ENCODE assay signal across 8 cellular contexts in the genomic region with DNA sequence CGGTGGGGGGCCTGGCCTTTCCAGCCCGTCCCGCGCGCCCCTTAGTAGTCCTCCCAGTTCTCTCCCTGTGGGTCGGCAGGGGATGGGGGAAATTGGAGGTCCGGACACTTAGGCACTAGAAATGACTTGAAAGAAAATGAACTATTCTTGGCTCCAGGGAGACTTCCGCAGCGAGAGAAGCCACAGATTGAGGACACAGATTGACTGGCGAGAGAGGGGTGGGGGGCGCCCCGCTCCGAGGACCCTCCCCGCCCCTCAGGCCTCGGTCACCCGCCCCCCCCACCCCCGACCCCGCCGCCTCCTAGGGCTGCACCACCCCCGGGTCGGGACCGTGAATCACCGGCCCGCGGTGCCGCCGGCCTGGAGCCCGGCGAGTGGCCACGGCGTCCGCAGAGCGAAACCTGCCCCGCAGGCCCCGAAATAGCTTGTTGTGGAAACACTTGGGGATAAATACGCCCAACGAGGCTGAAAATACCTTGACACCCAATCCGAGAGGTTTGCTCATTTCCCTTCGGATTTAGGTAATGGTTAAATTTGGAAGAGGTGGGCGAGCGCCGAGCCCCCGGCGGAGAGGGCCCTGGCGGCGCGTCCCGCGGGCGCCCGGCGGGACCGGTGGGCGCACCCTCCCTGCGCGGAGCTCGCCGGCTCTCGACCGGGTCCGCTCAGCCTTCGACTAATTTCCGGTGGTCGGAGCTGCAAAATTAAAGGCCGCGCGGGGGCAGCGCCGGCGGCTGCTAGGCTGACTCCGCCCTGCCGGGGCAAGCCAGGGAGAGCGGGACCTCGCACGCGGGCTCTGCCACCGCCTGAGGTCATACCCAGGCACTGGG. TPM values are rescaled to one million over a fixed set of nuclear protein-coding genes. Genes with fewer than 3 reads are reported as not detected.
A peak's percentile ranks its signal among the peaks of the same experiment; 100 is the strongest.
DNase-seq lines count a peak whose midpoint lies in the region; ATAC-seq, FAIRE-seq and TF ChIP-seq lines count a peak whose summit lies in the region.

TSS of gene GFI1 (minus strand) at position 675 of the 827 bp plus-strand sequence. CDS start 3,438 bp downstream, outside the sequence.

- H3K36me3 ChIP-seq in SJSA1 = no peaks in the 10 kb centered on the region
- H3K36me3 ChIP-seq in keratinocyte (ENCODE audit: control insufficient read depth in 2 of 2, extremely low read depth in 1 of 2, insufficient read depth in 2 of 2, low read length in 2 of 2) = no peaks in the 10 kb centered on the region

- H3K4me2 ChIP-seq in keratinocyte (ENCODE audit: control insufficient read depth, extremely low read depth, insufficient read depth, low read depth, low read length) = peak within 1 kb of the TSS; percentile 77

- no peaks in the 10 kb centered on the region for H3K27me3 Mint-ChIP-seq in activated naive CD8-positive, alpha-beta T cell treated with anti-CD3 and anti-CD28 coated beads, Interleukin-2, amount 50 U/mL, for 24 hours

- H3K79me2 ChIP-seq in keratinocyte (ENCODE audit: control insufficient read depth, insufficient read depth, low read length) = no peaks in the 10 kb centered on the region

- peaks cover 29% of the 10 kb centered on the region for H3K36me3 Mint-ChIP-seq in activated naive CD8-positive, alpha-beta T cell treated with anti-CD3 and anti-CD28 coated beads, Interleukin-2, amount 50 U/mL, for 24 hours (ENCODE audit: low read depth)

- peaks cover 43% of the 10 kb centered on the region for H3K4me1 Mint-ChIP-seq in activated naive CD8-positive, alpha-beta T cell treated with anti-CD3 and anti-CD28 coated beads, Interleukin-2, amount 50 U/mL, for 24 hours

- H3K27me3 ChIP-seq in SJSA1 (replicated peaks) (peaks cover 70% of the 10 kb centered on the region), keratinocyte (ENCODE audit: control insufficient read depth, extremely low read depth, insufficient read depth, low read length) (peaks cover 75% of the 10 kb centered on the region)

- peak within 1 kb of the TSS; percentile 96 for H3K4me3 Mint-ChIP-seq in activated naive CD8-positive, alpha-beta T cell treated with anti-CD3 and anti-CD28 coated beads, Interleukin-2, amount 50 U/mL, for 24 hours

- no peak within 1 kb of the TSS for H3K27ac ChIP-seq in SJSA1
- H3K27ac ChIP-seq in keratinocyte (ENCODE audit: control insufficient read depth, insufficient read depth, low read length) = no peak within 1 kb of the TSS

- no peak within 1 kb of the TSS for H3K9ac ChIP-seq in keratinocyte (ENCODE audit: control insufficient read depth, extremely low read depth, insufficient read depth, low read length)

- dilution Hi-C loops in keratinocyte (cut with MboI; ENCODE audit: extremely low pct_ligation_motif_present, low sequenced_read_pairs) = no loop called here

- no peaks in the 10 kb centered on the region for H3K9me3 Mint-ChIP-seq in activated naive CD8-positive, alpha-beta T cell treated with anti-CD3 and anti-CD28 coated beads, Interleukin-2, amount 50 U/mL, for 24 hours

- H3K4me1 ChIP-seq in SJSA1 (replicated peaks) = peaks cover 13% of the 10 kb centered on the region
- peaks cover 31% of the 10 kb centered on the region for H3K4me1 ChIP-seq in keratinocyte (ENCODE audit: control insufficient read depth, extremely low read depth, insufficient read depth, low read length)

- H3K4me3 ChIP-seq in SJSA1 = peak within 1 kb of the TSS; percentile 19; the same call in 1 of the 2 replicates
- peak within 1 kb of the TSS; percentile 27 to 67 (median 64) for H3K4me3 ChIP-seq in keratinocyte (ENCODE audit: control insufficient read depth in 2 of 3, extremely low read depth in 1 of 3, insufficient read depth in 2 of 3, low read depth in 1 of 3, low read length in 3 of 3)

- TF ChIP-seq CTCF in keratinocyte (optimal IDR thresholded peaks at IDR 0.05 in 1 of 3, IDR thresholded peaks at IDR 0.05 in 1 of 3, conservative IDR thresholded peaks at IDR 0.05 in 1 of 3; ENCODE audit: extremely low read depth in 1 of 3, insufficient read depth in 2 of 3, low read length in 3 of 3) = no peak

- H3K9me3 ChIP-seq in SJSA1 (replicated peaks) (peaks cover 3% of the 10 kb centered on the region), keratinocyte (ENCODE audit: control insufficient read depth, low read depth, low read length) (no peaks in the 10 kb centered on the region)

- peak within 1 kb of the TSS; percentile 95 for H3K27ac Mint-ChIP-seq in activated naive CD8-positive, alpha-beta T cell treated with anti-CD3 and anti-CD28 coated beads, Interleukin-2, amount 50 U/mL, for 24 hours

- peak; percentile 2 for ATAC-seq in HG03039 (IDR thresholded peaks at IDR 0.05; ENCODE audit: unreplicated experiment)
- ATAC-seq in activated naive CD8-positive, alpha-beta T cell treated with anti-CD3 and anti-CD28 coated beads, Interleukin-2, amount 50 U/mL, for 24 hours = peak; percentile 62

- FAIRE-seq in keratinocyte (lab: Jason Lieb, UNC) = no peak

- peaks cover 24% of the 10 kb centered on the region for H4K20me1 ChIP-seq in keratinocyte (ENCODE audit: control insufficient read depth, extremely low read depth, insufficient read depth, low read length)

- DNase-seq in SIG-M5 treated with dmso at 0.1 percent for 504 hours (lab: John Stamatoyannopoulos, UW; ENCODE audit: unreplicated experiment) (peak; percentile 73), SIG-M5 (lab: John Stamatoyannopoulos, UW) (no peak), SJSA1 (ENCODE audit: low read depth in 1 of 2, low spot score in 2 of 2) (no peak), keratinocyte (ENCODE audit: low read depth, low spot score) (no peak), DMS114 treated with DMSO at 0.1 percent for 48 hours (lab: John Stamatoyannopoulos, UW; ENCODE audit: unreplicated experiment) (no peak)
- DNase-seq in activated naive CD8-positive, alpha-beta T cell treated with anti-CD3 and anti-CD28 coated beads, Interleukin-2, amount 50 U/mL, for 24 hours = peak; percentile 88
- peak; percentile 63 to 71 for DNase-seq in stimulated activated CD4-positive, alpha-beta T cell treated with anti-CD3 and anti-CD28 coated beads, Interleukin-4, amount 100 ng/mL, for 4 hours

- H2AFZ ChIP-seq in keratinocyte (ENCODE audit: control insufficient read depth, low read length) = no peak within 1 kb of the TSS

- H3K9me1 ChIP-seq in keratinocyte (ENCODE audit: control insufficient read depth, extremely low read depth, insufficient read depth, low read length) = no peaks in the 10 kb centered on the region

RNA-seq across cellular contexts. Expression of gene GFI1, which starts in this region (rescaled TPM):
- total RNA-seq in SJSA1 (2014; rRNA removed; shearing (Covaris generic)) = 0.16 TPM in 1 of 2 replicates, not detected in the other
- 0.13 to 0.22 TPM (median 0.17 TPM) in 3 replicates for polyA plus RNA-seq in keratinocyte
- 0.10 TPM for polyA plus RNA-seq in keratinocyte (2011; ENCODE audit: low read depth)
- polyA plus RNA-seq in keratinocyte (2011; cell fraction: cytosol; rRNA removed) = 0.11 and 0.13 TPM in 2 replicates
- 0.65 and 0.67 TPM in 2 replicates for polyA plus RNA-seq in keratinocyte (2011; cell fraction: nucleus; rRNA removed)
- 0.08 and 0.14 TPM in 2 replicates for polyA plus RNA-seq in keratinocyte (2012; ENCODE audit: low replicate concordance)
- 0.10 to 0.54 TPM (median 0.20 TPM) in 3 replicates for polyA minus RNA-seq in keratinocyte
- not detected for polyA minus RNA-seq in keratinocyte (2011; cell fraction: cytosol; rRNA and poly(A)+ RNA removed)
- 1.1 and 2.4 TPM in 2 replicates for polyA minus RNA-seq in keratinocyte (2011; cell fraction: nucleus; rRNA and poly(A)+ RNA removed)

Comparison
In these comparisons a context has a peak if more than half of its experiments do, and no peak if none do; other contexts are left out.
1. DNase-seq: peak in SIG-M5 treated with dmso at 0.1 percent for 504 hours (single experiment), activated naive CD8-positive, alpha-beta T cell treated with anti-CD3 and anti-CD28 coated beads, Interleukin-2, amount 50 U/mL, for 24 hours (single experiment) and stimulated activated CD4-positive, alpha-beta T cell treated with anti-CD3 and anti-CD28 coated beads, Interleukin-4, amount 100 ng/mL, for 4 hours (2 of 2); none in SIG-M5 (single experiment), SJSA1 (0 of 2), keratinocyte (single experiment) and DMS114 treated with DMSO at 0.1 percent for 48 hours (single experiment).